In the genomic region with DNA sequence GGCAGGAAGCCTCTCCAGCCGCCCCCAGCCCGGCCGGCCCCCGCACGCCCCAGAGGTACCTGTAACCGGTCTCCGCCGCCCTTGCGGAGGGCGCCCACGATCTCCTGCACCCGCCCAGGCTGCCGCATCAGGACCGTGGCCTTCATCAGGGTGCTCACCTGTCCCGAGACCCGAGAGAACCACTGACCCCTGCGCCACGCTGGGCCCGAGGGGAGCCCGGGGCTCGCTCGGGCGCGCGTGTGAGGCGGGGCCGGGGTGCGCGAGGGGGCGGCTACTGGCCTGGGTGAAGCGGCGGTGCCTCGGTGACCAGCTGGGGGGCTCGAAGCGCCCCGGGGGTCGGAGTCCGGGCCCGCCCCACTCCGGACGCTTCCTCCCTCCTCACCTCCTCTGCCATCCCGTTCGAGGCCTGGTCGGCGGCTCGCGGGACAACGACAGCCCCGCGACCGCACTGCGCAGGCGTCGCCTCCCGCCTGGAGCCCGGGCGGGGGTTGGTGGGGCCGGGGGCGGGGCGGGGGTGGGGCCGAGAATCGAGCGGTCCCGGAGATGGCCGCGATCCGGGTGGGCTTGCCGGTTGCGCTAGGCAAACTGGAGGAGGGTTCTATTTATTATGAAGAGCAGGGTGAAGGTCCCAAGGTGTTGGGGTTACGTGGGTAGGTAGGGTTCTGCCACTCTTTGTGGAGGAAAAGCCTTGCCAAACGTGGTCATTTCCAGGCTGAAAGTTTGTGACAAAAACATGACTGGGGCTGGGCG, we compare ENCODE assay signal across 1 cellular context.
A peak's percentile ranks its signal among the peaks of the same experiment; 100 is the strongest.
TF ChIP-seq lines count a peak whose summit lies in the region.

Gene NT5C3B (minus strand): TSS at position 433 of the 750 bp plus-strand sequence. CDS start 39 bp downstream, at position 394.

TF ChIP-seq in K562, 482 proteins besides CTCF, POLR2A, EP300 and RAD21 (continued from another document and continues in another):
- TF ChIP-seq, protein P1, sequence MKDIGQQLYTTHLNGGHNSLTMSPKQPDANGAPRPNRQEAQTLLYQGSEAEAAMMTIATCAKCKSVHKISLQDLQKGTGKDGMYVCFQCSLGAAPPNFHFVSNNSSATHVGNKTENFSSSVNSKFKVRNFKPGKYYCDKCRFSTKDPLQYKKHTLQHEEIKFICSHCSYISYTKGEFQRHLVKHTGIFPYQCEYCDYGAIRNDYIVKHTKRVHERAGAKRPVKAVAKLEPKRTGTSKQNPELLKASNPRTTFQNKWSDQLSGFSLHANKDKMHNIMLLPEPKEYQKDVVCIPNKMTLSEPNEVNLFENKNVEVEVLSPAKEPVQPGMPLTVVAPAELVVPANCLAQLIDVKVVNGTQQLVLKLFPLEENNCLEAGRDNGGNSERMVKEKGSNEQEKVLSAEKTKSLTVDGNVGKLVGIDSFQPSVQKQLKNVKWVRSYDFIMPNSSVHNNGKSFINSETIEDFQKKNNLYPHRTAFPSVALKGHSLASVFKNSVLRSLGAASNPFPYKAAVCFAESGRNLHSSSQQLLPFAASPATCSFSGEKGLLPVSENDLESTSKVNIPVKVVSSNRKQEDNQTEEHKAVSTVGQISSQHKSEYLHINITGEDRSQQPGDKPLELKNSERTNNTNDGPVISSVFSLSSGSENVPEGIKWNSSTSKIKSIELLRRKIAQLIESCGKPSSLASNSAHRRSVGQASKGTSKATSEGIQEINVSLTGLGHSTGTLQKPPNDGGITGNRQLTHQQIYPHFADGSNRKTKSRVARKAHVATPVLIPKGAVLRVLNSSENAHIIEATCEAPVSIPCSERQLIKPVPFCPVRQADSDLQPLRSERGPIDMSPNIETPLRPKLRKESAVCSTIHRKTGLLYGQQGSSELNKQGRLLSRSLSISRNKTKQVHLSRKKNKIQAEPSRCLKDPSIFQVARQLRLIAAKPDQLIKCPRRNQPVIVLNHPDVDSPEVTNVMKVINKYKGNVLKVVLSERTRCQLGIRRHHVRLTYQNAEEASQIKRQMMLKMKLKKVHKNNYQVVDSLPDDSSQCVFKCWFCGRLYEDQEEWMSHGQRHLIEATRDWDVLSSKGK (CRISPR knock-in tag; IDR thresholded peaks at IDR 0.05): no peak
- TF ChIP-seq RB1 (IDR thresholded peaks at IDR 0.05; ENCODE audit: low read depth) (peak; percentile 30; the same call in 1 of the 2 replicates), ARID2 (IDR thresholded peaks at IDR 0.05) (no peak), TAF1 (IDR thresholded peaks at IDR 0.05; ENCODE audit: control insufficient read depth, extremely low read depth, insufficient read depth, low read length, severe bottlenecking) (peak; percentile 65), TCF7 (IDR thresholded peaks at IDR 0.05; ENCODE audit: borderline replicate concordance) (no peak), PHF8 (IDR thresholded peaks at IDR 0.05; ENCODE audit: borderline replicate concordance, low read length) (peak; percentile 70; the same call in 1 of the 2 replicates), ZNF717 (CRISPR knock-in tag; IDR thresholded peaks at IDR 0.05) (no peak), PRMT5 (CRISPR knock-in tag; IDR thresholded peaks at IDR 0.05) (no peak), SUPT5H (IDR thresholded peaks at IDR 0.05) (no peak), CEBPG (CRISPR knock-in tag; IDR thresholded peaks at IDR 0.05) (no peak), CEBPG (tag; conservative IDR thresholded peaks at IDR 0.05 in 1 of 2, IDR thresholded peaks at IDR 0.05 in 1 of 2) (no peak), ZNF431 (CRISPR knock-in tag; IDR thresholded peaks at IDR 0.05) (no peak), PTTG1 (tag; IDR thresholded peaks at IDR 0.05; ENCODE audit: low read depth) (no peak), PML (IDR thresholded peaks at IDR 0.05; ENCODE audit: low read length) (no peak), RBM15 (IDR thresholded peaks at IDR 0.05; ENCODE audit: insufficient read depth, low read length) (no peak), PHTF2 (CRISPR knock-in tag; IDR thresholded peaks at IDR 0.05) (no peak), ARNT (IDR thresholded peaks at IDR 0.05) (no peak), PATZ1 (CRISPR knock-in tag; IDR thresholded peaks at IDR 0.05; ENCODE audit: borderline replicate concordance) (no peak), MYNN (IDR thresholded peaks at IDR 0.05) (no peak), MYNN (CRISPR knock-in tag; IDR thresholded peaks at IDR 0.05) (no peak), CCAR2 (IDR thresholded peaks at IDR 0.05; ENCODE audit: low read depth, low read length) (no peak), HES1 (IDR thresholded peaks at IDR 0.05; ENCODE audit: low read depth) (no peak)
- TF ChIP-seq, protein P2, sequence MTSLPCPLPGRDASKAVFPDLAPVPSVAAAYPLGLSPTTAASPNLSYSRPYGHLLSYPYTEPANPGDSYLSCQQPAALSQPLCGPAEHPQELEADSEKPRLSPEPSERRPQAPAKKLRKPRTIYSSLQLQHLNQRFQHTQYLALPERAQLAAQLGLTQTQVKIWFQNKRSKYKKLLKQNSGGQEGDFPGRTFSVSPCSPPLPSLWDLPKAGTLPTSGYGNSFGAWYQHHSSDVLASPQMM (CRISPR knock-in tag; IDR thresholded peaks at IDR 0.05): no peak
- TF ChIP-seq, protein P3, sequence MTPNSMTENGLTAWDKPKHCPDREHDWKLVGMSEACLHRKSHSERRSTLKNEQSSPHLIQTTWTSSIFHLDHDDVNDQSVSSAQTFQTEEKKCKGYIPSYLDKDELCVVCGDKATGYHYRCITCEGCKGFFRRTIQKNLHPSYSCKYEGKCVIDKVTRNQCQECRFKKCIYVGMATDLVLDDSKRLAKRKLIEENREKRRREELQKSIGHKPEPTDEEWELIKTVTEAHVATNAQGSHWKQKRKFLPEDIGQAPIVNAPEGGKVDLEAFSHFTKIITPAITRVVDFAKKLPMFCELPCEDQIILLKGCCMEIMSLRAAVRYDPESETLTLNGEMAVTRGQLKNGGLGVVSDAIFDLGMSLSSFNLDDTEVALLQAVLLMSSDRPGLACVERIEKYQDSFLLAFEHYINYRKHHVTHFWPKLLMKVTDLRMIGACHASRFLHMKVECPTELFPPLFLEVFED (CRISPR knock-in tag; conservative IDR thresholded peaks at IDR 0.05): no peak
- TF ChIP-seq, protein P4, sequence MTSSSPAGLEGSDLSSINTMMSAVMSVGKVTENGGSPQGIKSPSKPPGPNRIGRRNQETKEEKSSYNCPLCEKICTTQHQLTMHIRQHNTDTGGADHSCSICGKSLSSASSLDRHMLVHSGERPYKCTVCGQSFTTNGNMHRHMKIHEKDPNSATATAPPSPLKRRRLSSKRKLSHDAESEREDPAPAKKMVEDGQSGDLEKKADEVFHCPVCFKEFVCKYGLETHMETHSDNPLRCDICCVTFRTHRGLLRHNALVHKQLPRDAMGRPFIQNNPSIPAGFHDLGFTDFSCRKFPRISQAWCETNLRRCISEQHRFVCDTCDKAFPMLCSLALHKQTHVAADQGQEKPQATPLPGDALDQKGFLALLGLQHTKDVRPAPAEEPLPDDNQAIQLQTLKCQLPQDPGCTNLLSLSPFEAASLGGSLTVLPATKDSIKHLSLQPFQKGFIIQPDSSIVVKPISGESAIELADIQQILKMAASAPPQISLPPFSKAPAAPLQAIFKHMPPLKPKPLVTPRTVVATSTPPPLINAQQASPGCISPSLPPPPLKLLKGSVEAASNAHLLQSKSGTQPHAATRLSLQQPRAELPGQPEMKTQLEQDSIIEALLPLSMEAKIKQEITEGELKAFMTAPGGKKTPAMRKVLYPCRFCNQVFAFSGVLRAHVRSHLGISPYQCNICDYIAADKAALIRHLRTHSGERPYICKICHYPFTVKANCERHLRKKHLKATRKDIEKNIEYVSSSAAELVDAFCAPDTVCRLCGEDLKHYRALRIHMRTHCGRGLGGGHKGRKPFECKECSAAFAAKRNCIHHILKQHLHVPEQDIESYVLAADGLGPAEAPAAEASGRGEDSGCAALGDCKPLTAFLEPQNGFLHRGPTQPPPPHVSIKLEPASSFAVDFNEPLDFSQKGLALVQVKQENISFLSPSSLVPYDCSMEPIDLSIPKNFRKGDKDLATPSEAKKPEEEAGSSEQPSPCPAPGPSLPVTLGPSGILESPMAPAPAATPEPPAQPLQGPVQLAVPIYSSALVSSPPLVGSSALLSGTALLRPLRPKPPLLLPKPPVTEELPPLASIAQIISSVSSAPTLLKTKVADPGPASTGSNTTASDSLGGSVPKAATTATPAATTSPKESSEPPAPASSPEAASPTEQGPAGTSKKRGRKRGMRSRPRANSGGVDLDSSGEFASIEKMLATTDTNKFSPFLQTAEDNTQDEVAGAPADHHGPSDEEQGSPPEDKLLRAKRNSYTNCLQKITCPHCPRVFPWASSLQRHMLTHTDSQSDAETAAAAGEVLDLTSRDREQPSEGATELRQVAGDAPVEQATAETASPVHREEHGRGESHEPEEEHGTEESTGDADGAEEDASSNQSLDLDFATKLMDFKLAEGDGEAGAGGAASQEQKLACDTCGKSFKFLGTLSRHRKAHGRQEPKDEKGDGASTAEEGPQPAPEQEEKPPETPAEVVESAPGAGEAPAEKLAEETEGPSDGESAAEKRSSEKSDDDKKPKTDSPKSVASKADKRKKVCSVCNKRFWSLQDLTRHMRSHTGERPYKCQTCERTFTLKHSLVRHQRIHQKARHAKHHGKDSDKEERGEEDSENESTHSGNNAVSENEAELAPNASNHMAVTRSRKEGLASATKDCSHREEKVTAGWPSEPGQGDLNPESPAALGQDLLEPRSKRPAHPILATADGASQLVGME (CRISPR knock-in tag; IDR thresholded peaks at IDR 0.05): 0 out of 2 replicates have a peak, but pooled peaks have one; percentile 42
- TF ChIP-seq, protein P5, sequence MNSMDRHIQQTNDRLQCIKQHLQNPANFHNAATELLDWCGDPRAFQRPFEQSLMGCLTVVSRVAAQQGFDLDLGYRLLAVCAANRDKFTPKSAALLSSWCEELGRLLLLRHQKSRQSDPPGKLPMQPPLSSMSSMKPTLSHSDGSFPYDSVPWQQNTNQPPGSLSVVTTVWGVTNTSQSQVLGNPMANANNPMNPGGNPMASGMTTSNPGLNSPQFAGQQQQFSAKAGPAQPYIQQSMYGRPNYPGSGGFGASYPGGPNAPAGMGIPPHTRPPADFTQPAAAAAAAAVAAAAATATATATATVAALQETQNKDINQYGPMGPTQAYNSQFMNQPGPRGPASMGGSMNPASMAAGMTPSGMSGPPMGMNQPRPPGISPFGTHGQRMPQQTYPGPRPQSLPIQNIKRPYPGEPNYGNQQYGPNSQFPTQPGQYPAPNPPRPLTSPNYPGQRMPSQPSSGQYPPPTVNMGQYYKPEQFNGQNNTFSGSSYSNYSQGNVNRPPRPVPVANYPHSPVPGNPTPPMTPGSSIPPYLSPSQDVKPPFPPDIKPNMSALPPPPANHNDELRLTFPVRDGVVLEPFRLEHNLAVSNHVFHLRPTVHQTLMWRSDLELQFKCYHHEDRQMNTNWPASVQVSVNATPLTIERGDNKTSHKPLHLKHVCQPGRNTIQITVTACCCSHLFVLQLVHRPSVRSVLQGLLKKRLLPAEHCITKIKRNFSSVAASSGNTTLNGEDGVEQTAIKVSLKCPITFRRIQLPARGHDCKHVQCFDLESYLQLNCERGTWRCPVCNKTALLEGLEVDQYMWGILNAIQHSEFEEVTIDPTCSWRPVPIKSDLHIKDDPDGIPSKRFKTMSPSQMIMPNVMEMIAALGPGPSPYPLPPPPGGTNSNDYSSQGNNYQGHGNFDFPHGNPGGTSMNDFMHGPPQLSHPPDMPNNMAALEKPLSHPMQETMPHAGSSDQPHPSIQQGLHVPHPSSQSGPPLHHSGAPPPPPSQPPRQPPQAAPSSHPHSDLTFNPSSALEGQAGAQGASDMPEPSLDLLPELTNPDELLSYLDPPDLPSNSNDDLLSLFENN (IDR thresholded peaks at IDR 0.05; ENCODE audit: low read depth in 2 of 2, low read length in 2 of 2): no peak
- TF ChIP-seq, protein P6, sequence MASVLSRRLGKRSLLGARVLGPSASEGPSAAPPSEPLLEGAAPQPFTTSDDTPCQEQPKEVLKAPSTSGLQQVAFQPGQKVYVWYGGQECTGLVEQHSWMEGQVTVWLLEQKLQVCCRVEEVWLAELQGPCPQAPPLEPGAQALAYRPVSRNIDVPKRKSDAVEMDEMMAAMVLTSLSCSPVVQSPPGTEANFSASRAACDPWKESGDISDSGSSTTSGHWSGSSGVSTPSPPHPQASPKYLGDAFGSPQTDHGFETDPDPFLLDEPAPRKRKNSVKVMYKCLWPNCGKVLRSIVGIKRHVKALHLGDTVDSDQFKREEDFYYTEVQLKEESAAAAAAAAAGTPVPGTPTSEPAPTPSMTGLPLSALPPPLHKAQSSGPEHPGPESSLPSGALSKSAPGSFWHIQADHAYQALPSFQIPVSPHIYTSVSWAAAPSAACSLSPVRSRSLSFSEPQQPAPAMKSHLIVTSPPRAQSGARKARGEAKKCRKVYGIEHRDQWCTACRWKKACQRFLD (CRISPR knock-in tag; IDR thresholded peaks at IDR 0.05): peak; percentile 74; the same call in 1 of the 2 replicates
